16 cellular contexts compared by ENCODE assay signal in genomic region chr1:228996286-228996685, GRCh38.
DNase-seq lines count a peak whose midpoint lies in the region; ATAC-seq, FAIRE-seq and TF ChIP-seq lines count a peak whose summit lies in the region.
"Had no signal": no experiment of that assay in that cellular context is flagged by ENCODE, and none has a peak within 500 bp of the region (broad histone marks: within the 10 kb centered on the region; RNA-seq: fewer than 3 reads in every experiment).

No MANE protein-coding gene starts in this region.

- peaks cover 8 to 14% of the 10 kb centered on the region in 2 experiments for H3K4me1 Mint-ChIP-seq in H9

- H3T11ph ChIP-seq in H9 (ENCODE audit: low read length) = no peak overlapping the region

- WGBS in H9 (ENCODE audit: extremely low coverage, insufficient read length, low lambda C conversion rate) = no CpG with 5 or more reads among the region's 6 CpGs
- 91% methylated on average over 6 of the region's 6 CpGs; no CpG with 5 or more reads in 1 of the 2 experiments for WGBS in H1 (ENCODE audit: extremely low coverage in 1 of 2, insufficient coverage in 1 of 2, insufficient read length in 1 of 2, insufficient replicate concordance in 2 of 2, low coverage in 1 of 2, low lambda C conversion rate in 2 of 2, missing lambda C conversion rate in 1 of 2), 2 experiments
- WGBS in neuronal stem cell (ENCODE audit: extremely low coverage in 2 of 2, insufficient read length in 2 of 2, insufficient replicate concordance in 1 of 2), 2 donors = no CpG with 5 or more reads among the region's 6 CpGs

- H3K27me3 ChIP-seq in H9 (ENCODE audit: insufficient read depth, low read length) (no peaks in the 10 kb centered on the region), H1 (replicated peaks in 1 of 4; ENCODE audit: control insufficient read depth in 3 of 4, extremely low read depth in 1 of 4, insufficient read depth in 3 of 4, low read length in 3 of 4) (no peaks in the 10 kb centered on the region; a peak in 1 of 7 replicates), neuronal stem cell (ENCODE audit: control insufficient read depth in 3 of 3, insufficient read depth in 3 of 3, low read depth in 1 of 3, low read length in 3 of 3) (peaks cover 0 to 8% (median 0%) of the 10 kb centered on the region in 3 experiments), vagina (no peaks in the 10 kb centered on the region), lower lobe of right lung (ENCODE audit: low read depth) (no peaks in the 10 kb centered on the region)
- H3K27me3 ChIP-seq: BLaER1 treated with 17β-estradiol and CSF1 and Interleukin-3, amounts not matched to agents 10 nM and 100 nM had no signal

- TF ChIP-seq EP300 in H1 (IDR thresholded peaks at IDR 0.05; ENCODE audit: borderline replicate concordance in 1 of 2, low read depth in 2 of 2, low read length in 2 of 2) = no peak

- H3K4me2 ChIP-seq in H9 (ENCODE audit: insufficient read depth, insufficient read length, low read length) = no peak overlapping the region
- H3K4me2 ChIP-seq in H1 (ENCODE audit: insufficient read depth in 1 of 2, low read depth in 2 of 2, low read length in 2 of 2) = no peak overlapping the region
- no peak overlapping the region for H3K4me2 ChIP-seq in neuronal stem cell (ENCODE audit: insufficient read depth, low read length, poor library complexity, severe bottlenecking)

- no peak overlapping the region for H3K4ac ChIP-seq in H9 (ENCODE audit: low read depth, low read length)
- H3K4ac ChIP-seq in H1 (replicated peaks; ENCODE audit: insufficient read length, low read depth, low read length) = no peak overlapping the region
- peak overlapping the region; percentile 81 for H3K4ac ChIP-seq in neuronal stem cell (ENCODE audit: low read length)

- no peak for FAIRE-seq in H1 (lab: Jason Lieb, UNC)
- FAIRE-seq: G401.6, GM12892, GM19239 had no signal

- H4K5ac ChIP-seq in H9 (ENCODE audit: insufficient read length, low read depth, low read length) = no peak overlapping the region
- H4K5ac ChIP-seq in H1 (ENCODE audit: insufficient read length, low read depth, low read length) = peak overlapping the region; percentile 12

- H3K9ac ChIP-seq in H9 (ENCODE audit: extremely low read depth, insufficient read length, low read length) = no peak overlapping the region
- no peak overlapping the region for H3K9ac ChIP-seq in H1 (replicated peaks in 1 of 4; ENCODE audit: extremely low read depth in 1 of 4, low read depth in 3 of 4, low read length in 3 of 4)
- H3K9ac ChIP-seq in neuronal stem cell (ENCODE audit: low read depth, low read length, poor library complexity) = no peak overlapping the region
- H3K9ac ChIP-seq: BLaER1 treated with 17β-estradiol and CSF1 and Interleukin-3, amounts not matched to agents 10 nM and 100 nM had no signal

- no peaks in the 10 kb centered on the region for H3K36me3 Mint-ChIP-seq in H9 (ENCODE audit: insufficient read depth in 1 of 3, low read depth in 3 of 3)
- H3K36me3 Mint-ChIP-seq: CD4-positive, CD25-positive, alpha-beta regulatory T cell had no signal

- CTCF ChIA-PET in H1 (lab: Charles Lee; ENCODE audit: partially characterized antibody) = interaction anchor here (0.7 to 0.9 kb wide), 2 partner anchors 10 to 244 kb away, joined by 3 read pairs; no protein-coding TSS in a partner anchor

- H3K9me3 Mint-ChIP-seq in H9 = no peaks in the 10 kb centered on the region
- H3K9me3 Mint-ChIP-seq: CD4-positive, CD25-positive, alpha-beta regulatory T cell had no signal

- H2BK20ac ChIP-seq in H9 (ENCODE audit: low read depth, low read length, poor library complexity, severe bottlenecking) = no peak overlapping the region
- no peak overlapping the region for H2BK20ac ChIP-seq in H1 (ENCODE audit: low read length)

- no peak for TF ChIP-seq RAD21 in H1 (IDR thresholded peaks at IDR 0.05 in 1 of 2, conservative IDR thresholded peaks at IDR 0.05 in 1 of 2; ENCODE audit: low read depth in 2 of 2, low read length in 2 of 2)

- H2BK15ac ChIP-seq in H9 (ENCODE audit: low read depth, low read length) (no peak overlapping the region), H1 (ENCODE audit: low read length) (no peak overlapping the region), neuronal stem cell (ENCODE audit: low read length) (peak overlapping the region; percentile 32)

- TF ChIP-seq CTCF in H9 (conservative IDR thresholded peaks at IDR 0.05) (no peak), H1 (IDR thresholded peaks at IDR 0.05; ENCODE audit: control extremely low read depth in 1 of 3, insufficient read depth in 1 of 3, low read depth in 1 of 3, low read length in 3 of 3) (no peak), vagina (IDR thresholded peaks at IDR 0.05) (no peak), lower lobe of right lung (IDR thresholded peaks at IDR 0.05) (no peak)

- no peaks in the 10 kb centered on the region for H3K79me1 ChIP-seq in H9 (ENCODE audit: insufficient read depth, low read depth, low read length, poor library complexity, severe bottlenecking)
- H3K79me1 ChIP-seq in H1 (ENCODE audit: low read depth, low read length) = no peaks in the 10 kb centered on the region
- H3K79me1 ChIP-seq in neuronal stem cell (ENCODE audit: low read depth, low read length) = no peaks in the 10 kb centered on the region

- H3K79me2 ChIP-seq in H9 (ENCODE audit: insufficient read depth, low read length) (no peaks in the 10 kb centered on the region), H1 (ENCODE audit: control insufficient read depth in 1 of 2, insufficient read depth in 2 of 2, low read length in 2 of 2) (no peaks in the 10 kb centered on the region)

- intact Hi-C loops in vagina (cut with DNase I) (no loop called here), lower lobe of right lung (cut with DNase I) (no loop called here)

- H2BK5ac ChIP-seq in H9 (ENCODE audit: insufficient read length, low read length) = no peak overlapping the region
- no peak overlapping the region for H2BK5ac ChIP-seq in H1 (ENCODE audit: low read depth, low read length)
- no peak overlapping the region for H2BK5ac ChIP-seq in neuronal stem cell (ENCODE audit: low read length)

- DNase-seq in H9 = no peak
- DNase-seq in H1 (ENCODE audit: low read depth in 1 of 2, low spot score in 2 of 2) = no peak
- DNase-seq in neuronal stem cell (ENCODE audit: low spot score) = no peak
- peak; percentile 81 for DNase-seq in vagina (ENCODE audit: extremely low spot score in 2 of 2)
- DNase-seq in lower lobe of right lung = no peak
- no peak for DNase-seq in NOMO-1 treated with DMSO at 0.1 percent for 48 hours (lab: John Stamatoyannopoulos, UW; ENCODE audit: unreplicated experiment)
- DNase-seq: ACHN; CD4-positive, CD25-positive, alpha-beta regulatory T cell; EL had no signal

- H3K27me3 Mint-ChIP-seq in H9 (ENCODE audit: low read depth) = no peaks in the 10 kb centered on the region; the same call in 1 of the 2 replicates

- no peak overlapping the region for H2AK5ac ChIP-seq in H9 (ENCODE audit: insufficient read length, low read length)
- H2AK5ac ChIP-seq in H1 (ENCODE audit: low read depth, low read length) = no peak overlapping the region
- H2AK5ac ChIP-seq in neuronal stem cell (ENCODE audit: low read depth, low read length) = peak overlapping the region; percentile 36

- no peaks in the 10 kb centered on the region for H3K9me3 ChIP-seq in H9 (ENCODE audit: control insufficient read depth, low read depth, low read length)
- H3K9me3 ChIP-seq in H1 (ENCODE audit: insufficient read depth in 2 of 2, low read depth in 1 of 2, low read length in 1 of 2) = no peaks in the 10 kb centered on the region
- no peaks in the 10 kb centered on the region for H3K9me3 ChIP-seq in neuronal stem cell (replicated peaks in 1 of 2; ENCODE audit: control insufficient read depth in 2 of 2, insufficient read depth in 1 of 2, low read depth in 1 of 2, low read length in 2 of 2)
- H3K9me3 ChIP-seq in vagina = no peaks in the 10 kb centered on the region
- no peaks in the 10 kb centered on the region for H3K9me3 ChIP-seq in lower lobe of right lung
- H3K9me3 ChIP-seq: BLaER1 treated with 17β-estradiol and CSF1 and Interleukin-3, amounts not matched to agents 10 nM and 100 nM had no signal

- H3K4me3 ChIP-seq in H1 (ENCODE audit: extremely low read depth in 1 of 4, insufficient read depth in 2 of 4, low read depth in 3 of 4, low read length in 4 of 4) (no peak overlapping the region), neuronal stem cell (ENCODE audit: low read length in 2 of 2) (no peak overlapping the region), vagina (no peak overlapping the region), lower lobe of right lung (no peak overlapping the region)
- H3K4me3 ChIP-seq: BLaER1 treated with 17β-estradiol and CSF1 and Interleukin-3, amounts not matched to agents 10 nM and 100 nM had no signal

- ATAC-seq in lower lobe of right lung = no peak
- no peak for ATAC-seq in GM19455 (IDR thresholded peaks at IDR 0.05; ENCODE audit: unreplicated experiment)
- ATAC-seq: HCT116 had no signal

- no peak overlapping the region for H3K14ac ChIP-seq in H9 (ENCODE audit: insufficient read depth, low read length)
- no peak overlapping the region for H3K14ac ChIP-seq in H1 (ENCODE audit: insufficient read length)
- no peak overlapping the region for H3K14ac ChIP-seq in neuronal stem cell (ENCODE audit: low read length)

- H3K4me3 Mint-ChIP-seq in H9 = no peak overlapping the region
- H3K4me3 Mint-ChIP-seq: CD4-positive, CD25-positive, alpha-beta regulatory T cell had no signal

- H2BK12ac ChIP-seq in H9 (ENCODE audit: insufficient read length, low read depth, low read length) (peak overlapping the region; percentile 41), H1 (ENCODE audit: low read depth, low read length) (no peak overlapping the region), neuronal stem cell (ENCODE audit: low read length) (no peak overlapping the region)

- H3K36me3 ChIP-seq in H1 (ENCODE audit: control insufficient read depth in 2 of 4, insufficient read depth in 4 of 4, low read length in 3 of 4) (no peaks in the 10 kb centered on the region), neuronal stem cell (replicated peaks in 1 of 2; ENCODE audit: control insufficient read depth in 2 of 2, insufficient read depth in 2 of 2, low read length in 2 of 2) (no peaks in the 10 kb centered on the region), vagina (no peaks in the 10 kb centered on the region), lower lobe of right lung (no peaks in the 10 kb centered on the region)
- H3K36me3 ChIP-seq: BLaER1 treated with 17β-estradiol and CSF1 and Interleukin-3, amounts not matched to agents 10 nM and 100 nM had no signal

- H3K23ac ChIP-seq in H9 (ENCODE audit: insufficient read length, low read depth, low read length) = no peak overlapping the region
- no peak overlapping the region for H3K23ac ChIP-seq in H1 (ENCODE audit: insufficient read length)
- no peak overlapping the region for H3K23ac ChIP-seq in neuronal stem cell (ENCODE audit: low read depth, low read length, poor library complexity)

- POLR2A ChIA-PET in H1 (lab: Charles Lee; ENCODE audit: partially characterized antibody) = no interaction called here

- H2BK120ac ChIP-seq in H9 (ENCODE audit: low read depth, low read length, poor library complexity, severe bottlenecking) (no peak overlapping the region), H1 (replicated peaks; ENCODE audit: low read depth, low read length) (no peak overlapping the region), neuronal stem cell (ENCODE audit: low read depth, low read length) (no peak overlapping the region)

- TF ChIP-seq POLR2A in H1 (IDR thresholded peaks at IDR 0.05; ENCODE audit: control extremely low read depth in 1 of 2, low read depth in 2 of 2, low read length in 2 of 2) = no peak
- no peak for TF ChIP-seq POLR2A in vagina (IDR thresholded peaks at IDR 0.05)

- H3K56ac ChIP-seq in H9 (ENCODE audit: insufficient read length, low read depth, low read length) (no peak overlapping the region), H1 (replicated peaks; ENCODE audit: insufficient read length, low read depth, low read length) (no peak overlapping the region)

- no peak overlapping the region for H3K27ac ChIP-seq in H9 (ENCODE audit: insufficient read length, low read depth, low read length)
- H3K27ac ChIP-seq in H1 (ENCODE audit: low read depth, low read length) = no peak overlapping the region
- H3K27ac ChIP-seq in neuronal stem cell (replicated peaks; ENCODE audit: low read length) = no peak overlapping the region
- no peak overlapping the region for H3K27ac ChIP-seq in vagina
- no peak overlapping the region for H3K27ac ChIP-seq in lower lobe of right lung
- H3K27ac ChIP-seq: BLaER1 treated with 17β-estradiol and CSF1 and Interleukin-3, amounts not matched to agents 10 nM and 100 nM; HL-60 had no signal

- H3K23me2 ChIP-seq in H9 (ENCODE audit: insufficient read length, low read depth, low read length, poor library complexity, severe bottlenecking) (no peaks in the 10 kb centered on the region), H1 (ENCODE audit: low read depth, low read length) (no peaks in the 10 kb centered on the region)

- H3K18ac ChIP-seq in H9 (ENCODE audit: insufficient read length, low read depth, low read length) (no peak overlapping the region), H1 (ENCODE audit: extremely low read depth, low read length) (peak overlapping the region; percentile 64), neuronal stem cell (ENCODE audit: low read length) (peak overlapping the region; percentile 59)

- H3K4me1 ChIP-seq in H9 (ENCODE audit: insufficient read depth, low read length) (0 out of 2 replicates have a peak, but pooled peaks cover 4% of the 10 kb centered on the region), H1 (replicated peaks in 1 of 4; ENCODE audit: control insufficient read depth in 3 of 4, insufficient read depth in 4 of 4, low read length in 3 of 4) (peaks cover 0 to 4% (median 0%) of the 10 kb centered on the region in 4 experiments; a peak in 3 of 7 replicates), neuronal stem cell (ENCODE audit: control insufficient read depth in 2 of 2, insufficient read depth in 1 of 2, low read depth in 1 of 2, low read length in 2 of 2) (no peaks in the 10 kb centered on the region), vagina (no peaks in the 10 kb centered on the region), lower lobe of right lung (peaks cover 7% of the 10 kb centered on the region)

- H4K20me1 ChIP-seq in H9 (ENCODE audit: control insufficient read depth, insufficient read depth, insufficient read length) = no peaks in the 10 kb centered on the region
- H4K20me1 ChIP-seq in H1 (replicated peaks in 1 of 2; ENCODE audit: control insufficient read depth in 1 of 2, insufficient read depth in 2 of 2, low read length in 2 of 2) = no peaks in the 10 kb centered on the region
- H4K20me1 ChIP-seq: BLaER1 treated with 17β-estradiol and CSF1 and Interleukin-3, amounts not matched to agents 10 nM and 100 nM had no signal

- H4K8ac ChIP-seq in H9 (replicated peaks; ENCODE audit: insufficient read length, low read depth, low read length) = no peak overlapping the region
- H4K8ac ChIP-seq in H1 (ENCODE audit: extremely low read depth, insufficient read depth, low read length) = no peak overlapping the region
- H4K8ac ChIP-seq in neuronal stem cell (ENCODE audit: low read depth, low read length) = no peak overlapping the region

- H4K91ac ChIP-seq in H9 (ENCODE audit: insufficient read length, low read depth, low read length) (no peak overlapping the region), H1 (replicated peaks; ENCODE audit: insufficient read length, low read length) (no peak overlapping the region), neuronal stem cell (ENCODE audit: low read depth, low read length, poor library complexity) (no peak overlapping the region)

- no peak overlapping the region for H3K27ac Mint-ChIP-seq in H9
- H3K27ac Mint-ChIP-seq: CD4-positive, CD25-positive, alpha-beta regulatory T cell had no signal

- no peak overlapping the region for H2AFZ ChIP-seq in H9 (ENCODE audit: low read length)
- H2AFZ ChIP-seq in H1 (ENCODE audit: low read length) = no peak overlapping the region
- no peak overlapping the region for H2AFZ ChIP-seq in neuronal stem cell (ENCODE audit: low read length)

Comparison
In these comparisons a context has a peak if more than half of its experiments do, and no peak if none do; other contexts are left out.
1. DNase-seq: peak in vagina (2 of 2); none in H9 (single experiment), H1 (0 of 2), neuronal stem cell (single experiment), lower lobe of right lung (single experiment) and NOMO-1 treated with DMSO at 0.1 percent for 48 hours (single experiment).